In the genomic region with DNA sequence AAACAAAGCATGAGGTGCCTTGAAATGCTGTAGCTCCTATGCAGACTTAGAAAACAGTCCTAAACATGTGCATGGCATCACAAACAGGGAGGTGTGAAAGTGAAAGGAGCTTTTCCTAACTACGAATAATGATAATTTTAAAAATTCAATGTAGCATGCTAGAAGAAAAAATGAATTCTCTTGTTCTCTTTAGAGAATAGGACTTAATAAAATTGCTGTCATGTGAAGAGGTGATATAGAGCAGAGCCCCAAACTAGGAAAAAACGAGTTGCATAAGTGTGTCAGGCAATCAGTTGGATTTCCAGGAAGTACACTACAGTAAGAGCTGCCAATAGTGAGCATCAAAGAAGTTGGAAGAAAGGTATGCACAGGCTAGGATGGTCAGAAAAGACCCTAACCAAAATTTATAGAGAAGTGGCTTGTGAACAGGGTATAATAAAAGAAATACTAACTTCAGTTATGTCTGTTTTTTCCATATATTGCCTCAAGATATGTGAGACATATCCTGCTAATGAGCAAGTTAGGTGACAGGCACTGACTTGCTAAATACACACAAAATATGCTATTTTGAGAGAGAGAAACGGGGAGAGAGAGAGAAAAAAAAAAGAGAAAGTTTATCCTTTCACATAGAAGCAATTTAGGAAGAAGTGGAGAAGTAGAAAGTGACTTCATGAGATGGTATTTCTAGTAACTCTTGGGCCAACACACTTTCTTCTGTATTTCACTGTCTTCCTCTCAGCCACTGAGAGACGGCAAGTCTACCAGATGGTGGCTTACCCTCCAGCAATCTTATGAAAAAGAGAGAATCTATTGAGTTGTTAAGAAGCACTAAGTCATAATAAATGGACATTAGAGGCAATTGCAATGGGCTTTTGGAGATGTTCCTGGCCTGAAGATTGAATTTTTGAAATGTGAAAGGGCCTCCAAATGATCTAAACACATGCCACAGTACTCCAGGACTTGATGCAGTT, we compare ENCODE assay signal across 15 cellular contexts. TPM values are rescaled to one million over a fixed set of nuclear protein-coding genes. Genes with fewer than 3 reads are reported as not detected.
DNase-seq lines count a peak whose midpoint lies in the region; ATAC-seq and TF ChIP-seq lines count a peak whose summit lies in the region.
"Had no signal": no experiment of that assay in that cellular context is flagged by ENCODE, and none has a peak within 500 bp of the region (broad histone marks: within the 10 kb centered on the region; RNA-seq: fewer than 3 reads in every experiment).

No MANE protein-coding gene starts in this region.

- H3K4me1 ChIP-seq in left ventricle myocardium inferior (peaks cover 16% of the 10 kb centered on the region), heart left ventricle (peaks cover 0 to 12% (median 0%) of the 10 kb centered on the region in 12 donors), endocrine pancreas (ENCODE audit: control insufficient read depth, insufficient read depth, low read length) (peaks cover 11% of the 10 kb centered on the region)
- H3K4me1 ChIP-seq: BE2C had no signal

- H3K36me3 ChIP-seq in left ventricle myocardium inferior (no peaks in the 10 kb centered on the region), heart left ventricle (no peaks in the 10 kb centered on the region), SK-N-MC (ENCODE audit: insufficient read depth, low read length) (no peaks in the 10 kb centered on the region), endocrine pancreas (ENCODE audit: control insufficient read depth, insufficient read depth, low read length) (no peaks in the 10 kb centered on the region)
- H3K36me3 ChIP-seq: BE2C had no signal

- no peaks in the 10 kb centered on the region for H3K27me3 ChIP-seq in left ventricle myocardium inferior (ENCODE audit: low read depth)
- H3K27me3 ChIP-seq in heart left ventricle = no peaks in the 10 kb centered on the region
- H3K27me3 ChIP-seq in endocrine pancreas (ENCODE audit: control insufficient read depth, insufficient read depth, low read length) = no peaks in the 10 kb centered on the region
- H3K27me3 ChIP-seq: BE2C had no signal

- H3K4me3 ChIP-seq in left ventricle myocardium inferior (peak overlapping the region; percentile 7), heart left ventricle (no peak overlapping the region), SK-N-MC (peak overlapping the region; percentile 29; the same call in 1 of the 2 replicates), endocrine pancreas (ENCODE audit: control insufficient read depth, insufficient read depth, low read length) (peak overlapping the region; percentile 53)

- TF ChIP-seq POLR2A in heart left ventricle (IDR thresholded peaks at IDR 0.05) = no peak

- H3K9me3 ChIP-seq in left ventricle myocardium inferior (replicated peaks) (no peaks in the 10 kb centered on the region), heart left ventricle (no peaks in the 10 kb centered on the region), SK-N-MC (ENCODE audit: low read depth, low read length) (no peaks in the 10 kb centered on the region), endocrine pancreas (ENCODE audit: control insufficient read depth, low read length) (no peaks in the 10 kb centered on the region)
- H3K9me3 ChIP-seq: BE2C had no signal

- WGBS in heart left ventricle, 4 donors = 48 to 56% (median 54%) methylated on average over 4 of the region's 4 CpGs

- DNase-seq in left ventricle myocardium inferior = no peak
- no peak for DNase-seq in heart left ventricle
- no peak for DNase-seq in SK-N-MC (ENCODE audit: low read depth, low spot score)
- no peak for DNase-seq in DMS79 (lab: John Stamatoyannopoulos, UW)
- no peak for DNase-seq in glomerular visceral epithelial cell (ENCODE audit: extremely low spot score)
- DNase-seq in NCI-H1417 (lab: John Stamatoyannopoulos, UW) = no peak
- DNase-seq: activated CD4-positive, alpha-beta T cell treated with anti-CD3 and anti-CD28 coated beads, Interleukin-2, amount 50 U/mL, for 4 hours; activated effector memory CD4-positive, alpha-beta T cell treated with Interleukin-2 at 50 U/mL for 16 hours; BE2C; caudate nucleus; left cardiac atrium; NCI-H2029 treated with DMSO at 0.1 percent for 48 hours; NCI-H524 treated with DMSO at 0.1 percent for 48 hours had no signal

- intact Hi-C loops in left ventricle myocardium inferior (cut with micrococcal nuclease) = no loop called here
- intact Hi-C loops in heart left ventricle (cut with DNase I) = no loop called here

- no peak for ATAC-seq in heart left ventricle
- ATAC-seq in GM19463 (IDR thresholded peaks at IDR 0.05; ENCODE audit: unreplicated experiment) = no peak
- ATAC-seq: left cardiac atrium had no signal

- H3K9ac ChIP-seq in SK-N-MC (ENCODE audit: insufficient read length) (no peak overlapping the region), endocrine pancreas (ENCODE audit: control insufficient read depth, insufficient read depth, low read length) (no peak overlapping the region)

- TF ChIP-seq CTCF in left ventricle myocardium inferior (IDR thresholded peaks at IDR 0.05; ENCODE audit: borderline replicate concordance) = no peak
- TF ChIP-seq CTCF in heart left ventricle (IDR thresholded peaks at IDR 0.05) = no peak

- H3K27ac ChIP-seq in left ventricle myocardium inferior (replicated peaks) = no peak overlapping the region
- no peak overlapping the region for H3K27ac ChIP-seq in heart left ventricle
- H3K27ac ChIP-seq in SK-N-MC = peak overlapping the region; percentile 47

RNA-seq across cellular contexts. Expression of gene ITGA2, which starts 18.1 kb away (rescaled TPM):
- total RNA-seq in left ventricle myocardium inferior (0.80 TPM), heart left ventricle (10 to 100 TPM in 1 of 9 donors, 1 to 10 TPM in 3, under 1 TPM in 5; 0.25 to 10.7 (median 1.00) TPM)
- polyA plus RNA-seq in heart left ventricle = 1 to 10 TPM in 1 of 2 donors, under 1 TPM in 1; 0.23 to 1.9 TPM

Comparison
In these comparisons a context has a peak if more than half of its experiments do, and no peak if none do; other contexts are left out.
1. H3K4me3 ChIP-seq: peak in left ventricle myocardium inferior (single experiment), SK-N-MC (single experiment) and endocrine pancreas (single experiment); none in heart left ventricle (0 of 12).